ENCODE assay signal across 8 cellular contexts in genomic region chr2:85560812-85561279, GRCh38. TPM values are rescaled to one million over a fixed set of nuclear protein-coding genes. Genes with fewer than 3 reads are reported as not detected.
DNase-seq lines count a peak whose midpoint lies in the region; ATAC-seq, FAIRE-seq and TF ChIP-seq lines count a peak whose summit lies in the region.

No MANE protein-coding gene starts in this region.

- peaks cover 0 to 20% (median 0%) of the 10 kb centered on the region in 3 donors for H3K36me3 ChIP-seq in Peyer's patch
- no peaks in the 10 kb centered on the region for H3K36me3 ChIP-seq in pancreas

- TF ChIP-seq POLR2A in Peyer's patch (IDR thresholded peaks at IDR 0.05) = no peak

- FAIRE-seq in pancreas (lab: Jason Lieb, UNC) = no peak

- TF ChIP-seq CTCF in AG04449 (IDR thresholded peaks at IDR 0.05; ENCODE audit: insufficient read depth, low read length, missing control alignments) (no peak), Peyer's patch (IDR thresholded peaks at IDR 0.05) (no peak), epithelial cell of proximal tubule (conservative IDR thresholded peaks at IDR 0.05; ENCODE audit: low read depth, low read length) (no peak), pancreas (IDR thresholded peaks at IDR 0.05) (no peak)

- CTCF ChIA-PET in AG04449 (lab: Yijun Ruan, JAX) = interaction anchor here (1.3 to 30.0 kb wide), 3 partner anchors 11 to 128 kb away, joined by 3 to 922 read pairs (median 47); partner anchors contain the start of gene SH2D6

- POLR2A ChIA-PET in AG04449 (lab: Yijun Ruan, JAX) = interaction anchor here (0.9 to 3.0 kb wide), 6 partner anchors 11 to 30 kb away, joined by 3 to 18 read pairs (median 4); partner anchors contain the start of gene MAT2A

- peak overlapping the region; percentile 92 for H3K4me3 ChIP-seq in AG04449 (ENCODE audit: low read depth, low read length)
- peak overlapping the region; percentile 60 to 86 (median 76) for H3K4me3 ChIP-seq in Peyer's patch
- H3K4me3 ChIP-seq in epithelial cell of proximal tubule (ENCODE audit: low read depth, low read length) = peak overlapping the region; percentile 90
- peak overlapping the region; percentile 45 to 86 (median 76) for H3K4me3 ChIP-seq in pancreas

- peak overlapping the region; percentile 81 to 86 (median 84) for H3K27ac ChIP-seq in Peyer's patch
- peak overlapping the region; percentile 80 to 87 (median 84) for H3K27ac ChIP-seq in pancreas

- H3K27me3 ChIP-seq in Peyer's patch = no peaks in the 10 kb centered on the region
- no peaks in the 10 kb centered on the region for H3K27me3 ChIP-seq in pancreas

- H3K9me3 ChIP-seq in Peyer's patch (no peaks in the 10 kb centered on the region), pancreas (no peaks in the 10 kb centered on the region)

- WGBS in pancreas, 2 donors = 1% methylated on average over 14 of the region's 14 CpGs

- H3K4me1 ChIP-seq in Peyer's patch = peaks cover 0 to 21% (median 0%) of the 10 kb centered on the region in 4 donors
- peaks cover 0 to 15% (median 9%) of the 10 kb centered on the region in 3 donors for H3K4me1 ChIP-seq in pancreas

- intact Hi-C loops in pancreas (cut with DNase I) = no loop called here

- ATAC-seq in GM21619 (IDR thresholded peaks at IDR 0.05; ENCODE audit: unreplicated experiment) (peak; percentile 11), pancreas (peak; percentile 7 to 36 (median 23)), HG03139 (IDR thresholded peaks at IDR 0.05; ENCODE audit: unreplicated experiment) (no peak)

- DNase-seq in AG04449 (ENCODE audit: low read depth, low spot score) (no peak), Peyer's patch (peak in 1 of 3 donors; percentile 54), epithelial cell of proximal tubule (ENCODE audit: low read depth) (no peak), pancreas (no peak), NCI-H510A (lab: John Stamatoyannopoulos, UW) (no peak), HPDE6-E6E7 (ENCODE audit: extremely low spot score) (no peak)

RNA-seq across cellular contexts. Expression of gene GGCX, which starts 0.4 kb away (rescaled TPM):
- 10 to 100 TPM; 21.3 to 38.0 (median 31.1) TPM for total RNA-seq in Peyer's patch
- total RNA-seq in epithelial cell of proximal tubule = 35.1 and 58.2 TPM in 2 replicates
- 10 to 100 TPM; 21.7 to 43.4 (median 31.0) TPM for total RNA-seq in pancreas
- 10 to 100 TPM; 15.7 to 16.2 TPM for polyA plus RNA-seq in pancreas

RNA-seq across cellular contexts. Expression of gene VAMP8, which starts 16.5 kb away (rescaled TPM):
- total RNA-seq in Peyer's patch (100 to 1,000 TPM in 2 of 4 donors, 10 to 100 TPM in 2; 75.1 to 189 (median 112) TPM), epithelial cell of proximal tubule (86.5 and 152 TPM in 2 replicates), pancreas (100 to 1,000 TPM in 1 of 6 donors, 10 to 100 TPM in 5; 57.7 to 109 (median 69.7) TPM)
- polyA plus RNA-seq in pancreas = 100 to 1,000 TPM; 137 to 150 TPM

RNA-seq across cellular contexts. Expression of gene MAT2A, which starts 21.9 kb away (rescaled TPM):
- 100 to 1,000 TPM; 113 to 189 (median 140) TPM for total RNA-seq in Peyer's patch
- 64.6 and 134 TPM in 2 replicates for total RNA-seq in epithelial cell of proximal tubule
- total RNA-seq in pancreas = 100 to 1,000 TPM; 127 to 447 (median 246) TPM
- polyA plus RNA-seq in pancreas = 100 to 1,000 TPM; 141 to 246 TPM

RNA-seq across cellular contexts. Expression of gene VAMP5, which starts 23.4 kb away (rescaled TPM):
- total RNA-seq in Peyer's patch (10 to 100 TPM in 3 of 4 donors, 1 to 10 TPM in 1; 6.5 to 18.2 (median 16.0) TPM), epithelial cell of proximal tubule (25.0 and 28.9 TPM in 2 replicates), pancreas (10 to 100 TPM in 3 of 6 donors, 1 to 10 TPM in 3; 8.3 to 14.2 (median 11.1) TPM)
- 10 to 100 TPM; 27.7 to 29.5 TPM for polyA plus RNA-seq in pancreas

RNA-seq across cellular contexts. Expression of gene RNF181, which starts 34.7 kb away (rescaled TPM):
- 100 to 1,000 TPM in 3 of 4 donors, 10 to 100 TPM in 1; 73.4 to 182 (median 134) TPM for total RNA-seq in Peyer's patch
- total RNA-seq in epithelial cell of proximal tubule = 187 and 280 TPM in 2 replicates
- total RNA-seq in pancreas = 10 to 100 TPM; 53.5 to 94.1 (median 60.2) TPM
- polyA plus RNA-seq in pancreas = 100 to 1,000 TPM in 1 of 2 donors, 10 to 100 TPM in 1; 92.6 to 104 TPM
